In the genomic region with DNA sequence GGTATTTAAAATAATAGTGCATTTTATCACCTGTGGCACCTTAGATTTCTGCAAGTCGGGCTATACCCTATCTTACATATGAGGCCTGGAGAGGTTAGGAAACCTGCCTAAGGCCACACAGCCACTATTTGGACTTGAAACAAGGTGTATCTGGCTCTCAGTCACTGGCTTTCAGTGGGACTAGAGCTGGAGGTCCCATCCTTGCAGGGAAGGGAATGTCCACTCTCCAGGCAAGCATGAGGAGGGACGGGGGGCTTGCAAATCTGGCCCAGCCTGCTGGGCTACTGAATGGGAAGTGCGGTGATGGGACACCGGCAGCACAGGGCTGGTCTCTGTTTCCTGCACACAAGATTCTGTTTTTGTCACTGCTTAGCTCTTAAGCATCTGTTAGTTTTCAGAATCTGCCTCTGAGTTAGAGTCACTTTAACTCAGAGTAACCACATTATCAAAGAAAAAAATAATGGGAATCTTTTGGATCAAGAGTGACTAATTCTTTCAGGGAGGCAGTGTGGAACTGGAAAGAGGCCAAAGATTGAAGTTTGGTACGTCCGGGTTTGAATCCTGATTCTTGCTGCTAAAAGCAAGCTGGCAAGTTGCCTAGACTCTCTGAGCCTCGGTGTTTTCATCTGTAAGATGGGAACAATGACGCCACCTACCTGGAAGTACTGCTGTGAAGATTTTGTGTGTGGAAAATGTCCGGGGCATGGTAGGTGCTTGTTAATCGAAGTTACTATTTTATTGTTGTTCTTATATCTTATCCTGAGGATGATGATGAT, we compare ENCODE assay signal across 2 cellular contexts.
TF ChIP-seq lines count a peak whose summit lies in the region.

No MANE protein-coding gene starts in this region.

TF ChIP-seq in HepG2, 621 proteins besides CTCF, POLR2A, EP300 and RAD21:
- TF ChIP-seq GPN1 (CRISPR knock-in tag; IDR thresholded peaks at IDR 0.05; ENCODE audit: borderline replicate concordance), result no peak
- no peak for TF ChIP-seq CHD2 (IDR thresholded peaks at IDR 0.05; ENCODE audit: low read depth, low read length)
- TF ChIP-seq ZNF629 (CRISPR knock-in tag; conservative IDR thresholded peaks at IDR 0.05), result peak; percentile 55
- TF ChIP-seq MIER2 (CRISPR knock-in tag; IDR thresholded peaks at IDR 0.05), result no peak

TF ChIP-seq in SK-N-SH, 30 proteins besides CTCF, POLR2A, EP300 and RAD21:
- TF ChIP-seq TCF12 (IDR thresholded peaks at IDR 0.05), result peak; percentile 71; the same call in 1 of the 2 replicates
- TF ChIP-seq EZH2phosphoT487 (IDR thresholded peaks at IDR 0.05; ENCODE audit: borderline replicate concordance, low read depth), result no peak
- no peak for TF ChIP-seq ZBTB33 (IDR thresholded peaks at IDR 0.05; ENCODE audit: borderline replicate concordance, low read depth)
- no peak; the same call in 1 of the 2 replicates for TF ChIP-seq FOSL2 (IDR thresholded peaks at IDR 0.05; ENCODE audit: borderline replicate concordance, low read depth)
- TF ChIP-seq TAF1 (IDR thresholded peaks at IDR 0.05; ENCODE audit: borderline replicate concordance, low read depth, low read length), result no peak
- TF ChIP-seq NFIC (IDR thresholded peaks at IDR 0.05; ENCODE audit: borderline replicate concordance), result peak; percentile 90
- TF ChIP-seq FOXJ3 (CRISPR knock-in tag; IDR thresholded peaks at IDR 0.05), result no peak
- TF ChIP-seq SMC3 (IDR thresholded peaks at IDR 0.05; ENCODE audit: low read depth, low read length), result no peak
- TF ChIP-seq GATA2 (CRISPR knock-in tag; IDR thresholded peaks at IDR 0.05), result no peak
- no peak for TF ChIP-seq USF2 (IDR thresholded peaks at IDR 0.05; ENCODE audit: borderline replicate concordance, low read depth, low read length)
- no peak for TF ChIP-seq MXI1 (IDR thresholded peaks at IDR 0.05; ENCODE audit: low read depth, low read length)
- no peak for TF ChIP-seq RCOR1 (IDR thresholded peaks at IDR 0.05; ENCODE audit: low read length)
- no peak for TF ChIP-seq MEF2A (IDR thresholded peaks at IDR 0.05; ENCODE audit: borderline replicate concordance, low read depth)
- TF ChIP-seq, protein P1, sequence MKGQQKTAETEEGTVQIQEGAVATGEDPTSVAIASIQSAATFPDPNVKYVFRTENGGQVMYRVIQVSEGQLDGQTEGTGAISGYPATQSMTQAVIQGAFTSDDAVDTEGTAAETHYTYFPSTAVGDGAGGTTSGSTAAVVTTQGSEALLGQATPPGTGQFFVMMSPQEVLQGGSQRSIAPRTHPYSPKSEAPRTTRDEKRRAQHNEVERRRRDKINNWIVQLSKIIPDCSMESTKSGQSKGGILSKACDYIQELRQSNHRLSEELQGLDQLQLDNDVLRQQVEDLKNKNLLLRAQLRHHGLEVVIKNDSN (IDR thresholded peaks at IDR 0.05; ENCODE audit: borderline replicate concordance, low read depth), result no peak
- TF ChIP-seq FOXM1 (IDR thresholded peaks at IDR 0.05; ENCODE audit: low read depth), result no peak
- TF ChIP-seq, protein P2, sequence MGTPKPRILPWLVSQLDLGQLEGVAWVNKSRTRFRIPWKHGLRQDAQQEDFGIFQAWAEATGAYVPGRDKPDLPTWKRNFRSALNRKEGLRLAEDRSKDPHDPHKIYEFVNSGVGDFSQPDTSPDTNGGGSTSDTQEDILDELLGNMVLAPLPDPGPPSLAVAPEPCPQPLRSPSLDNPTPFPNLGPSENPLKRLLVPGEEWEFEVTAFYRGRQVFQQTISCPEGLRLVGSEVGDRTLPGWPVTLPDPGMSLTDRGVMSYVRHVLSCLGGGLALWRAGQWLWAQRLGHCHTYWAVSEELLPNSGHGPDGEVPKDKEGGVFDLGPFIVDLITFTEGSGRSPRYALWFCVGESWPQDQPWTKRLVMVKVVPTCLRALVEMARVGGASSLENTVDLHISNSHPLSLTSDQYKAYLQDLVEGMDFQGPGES (IDR thresholded peaks at IDR 0.05; ENCODE audit: low read depth, low read length), result no peak
- TF ChIP-seq CHD2 (IDR thresholded peaks at IDR 0.05; ENCODE audit: low read length, partially characterized antibody), result no peak
- no peak for TF ChIP-seq MAX (IDR thresholded peaks at IDR 0.05; ENCODE audit: low read depth)
- peak; percentile 49; the same call in 1 of the 2 replicates for TF ChIP-seq JUND (IDR thresholded peaks at IDR 0.05)
- TF ChIP-seq TEAD4 (IDR thresholded peaks at IDR 0.05; ENCODE audit: borderline replicate concordance, insufficient read depth), result no peak
- no peak for TF ChIP-seq REST (IDR thresholded peaks at IDR 0.05; ENCODE audit: low read depth, low read length)
- no peak for TF ChIP-seq NRF1 (IDR thresholded peaks at IDR 0.05; ENCODE audit: low read depth, low read length)
- TF ChIP-seq RXRA (IDR thresholded peaks at IDR 0.05; ENCODE audit: borderline replicate concordance, low read depth), result no peak
- TF ChIP-seq PBX3 (IDR thresholded peaks at IDR 0.05), result peak; percentile 58; the same call in 1 of the 2 replicates
- TF ChIP-seq SIN3A (IDR thresholded peaks at IDR 0.05; ENCODE audit: borderline replicate concordance, low read depth, low read length), result no peak
- no peak for TF ChIP-seq ELF1 (IDR thresholded peaks at IDR 0.05)
- TF ChIP-seq GABPA (IDR thresholded peaks at IDR 0.05; ENCODE audit: low read depth), result no peak
- no peak for TF ChIP-seq YY1 (IDR thresholded peaks at IDR 0.05; ENCODE audit: low read depth)
- no peak for TF ChIP-seq RFX5 (IDR thresholded peaks at IDR 0.05; ENCODE audit: low read length)
- TF ChIP-seq POLR2AphosphoS5 (IDR thresholded peaks at IDR 0.05; ENCODE audit: low read depth, low read length), result no peak; the same call in 1 of the 2 replicates
